ENCODE assay signal across 8 cellular contexts in the genomic region with DNA sequence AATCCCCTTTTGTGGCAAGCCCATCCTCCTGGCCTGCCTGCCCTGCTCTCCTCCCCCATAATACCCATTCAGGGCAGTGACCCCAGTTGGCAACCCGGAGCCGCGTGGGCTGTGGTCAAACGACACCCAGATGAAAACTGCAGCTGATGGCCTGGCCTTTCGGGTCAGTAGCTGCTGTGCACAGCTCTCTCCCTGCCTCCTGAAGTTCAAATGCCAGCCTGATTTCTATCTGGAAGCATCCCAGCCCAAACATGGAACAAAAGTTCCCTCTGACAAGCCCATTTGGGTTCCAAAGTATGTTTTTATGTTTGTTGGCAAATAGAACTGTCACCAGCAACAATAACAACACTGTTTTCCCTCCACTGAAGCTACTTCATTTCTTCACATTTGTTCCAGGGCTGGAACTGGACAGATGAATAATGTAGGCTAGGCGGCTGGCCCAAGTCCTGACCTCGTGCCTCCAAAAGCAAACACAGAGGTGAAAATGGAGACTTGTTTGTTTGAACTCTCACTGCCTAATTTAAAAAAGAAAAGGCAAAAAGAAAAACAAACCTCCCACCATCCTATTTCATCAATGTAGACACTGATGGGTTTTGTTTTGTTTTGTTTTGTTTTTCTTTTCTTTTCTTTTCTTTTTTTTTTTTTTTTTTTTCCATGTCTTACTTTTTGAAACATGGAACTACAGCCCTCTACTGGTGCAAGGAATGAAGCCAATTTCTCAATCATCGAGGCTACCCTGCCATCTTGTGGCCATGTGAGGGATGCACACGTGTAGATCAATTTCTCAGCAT.
DNase-seq lines count a peak whose midpoint lies in the region; ATAC-seq and TF ChIP-seq lines count a peak whose summit lies in the region.

No MANE protein-coding gene starts in this region.

- peak; percentile 76 for DNase-seq in AG20443 (ENCODE audit: low spot score)
- DNase-seq in NCI-H69 (lab: John Stamatoyannopoulos, UW): peak; percentile 85
- peak; percentile 69 for DNase-seq in activated CD4-positive, alpha-beta T cell treated with anti-CD3 and anti-CD28 coated beads, Interleukin-2, amount 50 U/mL, for 1 hour
- peak; percentile 83 for DNase-seq in dedifferentiated amniotic fluid mesenchymal stem cell (ENCODE audit: extremely low spot score)
- DNase-seq in lower leg skin (ENCODE audit: low spot score in 2 of 2): peak; percentile 68 to 92
- peak; percentile 45 to 60 (median 53) for DNase-seq in stimulated activated CD4-positive, alpha-beta T cell treated with anti-CD3 and anti-CD28 coated beads, TNF-alpha, amount 100 ng/mL, for 24 hours (ENCODE audit: low read depth in 3 of 3)

- TF ChIP-seq CTCF in lower leg skin (IDR thresholded peaks at IDR 0.05): peak in 1 of 3 donors; percentile 98

- TF ChIP-seq POLR2A in lower leg skin (IDR thresholded peaks at IDR 0.05): no peak

- 52 to 55% methylated on average over 9 of the region's 9 CpGs for WGBS in lower leg skin, 2 donors

- ATAC-seq in GM19035 (IDR thresholded peaks at IDR 0.05; ENCODE audit: unreplicated experiment): peak; percentile 88
- peak; percentile 77 for ATAC-seq in HG03521 (IDR thresholded peaks at IDR 0.05; ENCODE audit: unreplicated experiment)

- no peak overlapping the region for H3K4me3 ChIP-seq in lower leg skin (ENCODE audit: low read depth, poor library complexity, severe bottlenecking)

- intact Hi-C loops in lower leg skin (cut with DNase I; ENCODE audit: low total_unique reads): loop anchor here (10.0 kb wide), 1 partner anchor 918 kb away; no protein-coding TSS in a partner anchor
